Comparison of ENCODE assay signal across 9 cellular contexts in the genomic region with DNA sequence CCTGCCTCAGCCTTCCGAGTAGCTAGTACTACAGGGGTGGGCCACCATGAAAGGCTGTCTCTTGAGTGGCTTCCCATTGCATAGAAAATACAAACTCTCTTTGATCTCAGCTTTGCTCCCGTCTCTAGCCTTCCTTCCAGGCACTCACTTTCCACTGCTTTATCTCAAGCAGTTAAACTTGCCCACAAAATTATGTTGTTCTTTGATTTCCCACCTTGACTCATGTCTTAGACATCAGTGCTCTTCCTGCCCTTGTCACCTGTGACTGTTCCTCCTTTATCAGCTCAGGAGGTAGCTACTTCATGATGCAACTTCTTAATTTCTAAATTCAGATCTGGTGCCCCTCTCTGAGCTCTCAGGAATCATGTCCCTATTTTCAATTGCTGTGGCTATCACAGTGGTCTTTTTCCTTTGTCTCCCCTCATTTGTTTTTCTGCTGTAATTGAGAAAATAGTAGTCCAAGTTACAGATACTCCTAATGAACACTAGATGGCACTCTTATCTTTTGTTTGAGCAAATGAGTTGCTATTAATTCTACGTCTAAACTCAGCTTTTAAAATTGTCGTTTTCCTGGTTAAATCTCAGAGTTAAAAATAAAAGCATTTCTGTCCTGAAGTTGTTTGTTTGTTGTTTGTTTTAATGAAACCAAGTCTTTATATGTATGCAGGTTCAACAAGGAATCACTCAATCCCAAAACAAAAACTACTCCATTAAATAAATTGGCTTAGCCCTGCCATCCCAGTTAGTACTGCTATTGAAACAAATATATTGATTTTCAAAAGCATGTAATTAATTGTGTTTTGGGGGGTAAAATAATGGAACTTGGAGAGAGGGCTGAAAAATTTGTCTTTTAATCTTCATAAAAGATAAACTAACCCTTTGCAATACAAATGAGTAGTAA. TPM values are rescaled to one million over a fixed set of nuclear protein-coding genes. Genes with fewer than 3 reads are reported as not detected.
DNase-seq lines count a peak whose midpoint lies in the region; ATAC-seq, FAIRE-seq and TF ChIP-seq lines count a peak whose summit lies in the region.
"Had no signal": no experiment of that assay in that cellular context is flagged by ENCODE, and none has a peak within 500 bp of the region (broad histone marks: within the 10 kb centered on the region; RNA-seq: fewer than 3 reads in every experiment).

No MANE protein-coding gene starts in this region.

- no peaks in the 10 kb centered on the region for H3K79me2 ChIP-seq in Karpas-422 (ENCODE audit: low read length)

- no peak overlapping the region for H3K9ac ChIP-seq in Karpas-422 (ENCODE audit: low read length)

- FAIRE-seq in H54 (lab: Jason Lieb, UNC), result no peak

- H3K36me3 ChIP-seq in Karpas-422 (ENCODE audit: insufficient read depth, low read length) (no peaks in the 10 kb centered on the region), psoas muscle (ENCODE audit: insufficient read depth in 1 of 2, low read depth in 1 of 2) (no peaks in the 10 kb centered on the region)
- H3K36me3 ChIP-seq: BLaER1 treated with 17β-estradiol and CSF1 and Interleukin-3, amounts not matched to agents 10 nM and 100 nM had no signal

- H4K20me1 ChIP-seq in Karpas-422 (ENCODE audit: insufficient read depth, low read depth, low read length), result no peaks in the 10 kb centered on the region
- H4K20me1 ChIP-seq: BLaER1 treated with 17β-estradiol and CSF1 and Interleukin-3, amounts not matched to agents 10 nM and 100 nM had no signal

- no peak overlapping the region for H2AFZ ChIP-seq in Karpas-422 (ENCODE audit: low read length)

- H3K9me3 ChIP-seq in Karpas-422 (ENCODE audit: low read length) (no peaks in the 10 kb centered on the region), psoas muscle (no peaks in the 10 kb centered on the region)
- H3K9me3 ChIP-seq: BLaER1 treated with 17β-estradiol and CSF1 and Interleukin-3, amounts not matched to agents 10 nM and 100 nM had no signal

- intact Hi-C loops in psoas muscle (cut with DNase I), result loop anchor here (5.0 to 10.0 kb wide), 3 partner anchors 247 to 760 kb away; no protein-coding TSS in a partner anchor

- no peak overlapping the region for H3K4me3 ChIP-seq in Karpas-422 (ENCODE audit: low read length)
- peak overlapping the region; percentile 37 for H3K4me3 ChIP-seq in psoas muscle
- H3K4me3 ChIP-seq: BLaER1 treated with 17β-estradiol and CSF1 and Interleukin-3, amounts not matched to agents 10 nM and 100 nM had no signal

- H3K27me3 ChIP-seq in Karpas-422 (ENCODE audit: low read length), result no peaks in the 10 kb centered on the region
- no peaks in the 10 kb centered on the region for H3K27me3 ChIP-seq in psoas muscle (ENCODE audit: insufficient read depth in 3 of 3, low read length in 2 of 3)
- H3K27me3 ChIP-seq: BLaER1 treated with 17β-estradiol and CSF1 and Interleukin-3, amounts not matched to agents 10 nM and 100 nM had no signal

- H3K4me2 ChIP-seq in Karpas-422 (ENCODE audit: low read depth, low read length, poor library complexity, severe bottlenecking), result no peak overlapping the region
- H3K4me2 ChIP-seq: BLaER1 treated with 17β-estradiol and CSF1 and Interleukin-3, amounts not matched to agents 10 nM and 100 nM had no signal

- TF ChIP-seq CTCF in psoas muscle (IDR thresholded peaks at IDR 0.05), result peak; percentile 81

- H3K4me1 ChIP-seq in Karpas-422 (ENCODE audit: low read length) (no peaks in the 10 kb centered on the region), psoas muscle (no peaks in the 10 kb centered on the region)
- H3K4me1 ChIP-seq: BLaER1 treated with 17β-estradiol and CSF1 and Interleukin-3, amounts not matched to agents 10 nM and 100 nM had no signal

- DNase-seq in NCI-H1694 treated with DMSO at 0.1 percent for 48 hours (lab: John Stamatoyannopoulos, UW) (peak; percentile 59), NCI-H1694 (lab: John Stamatoyannopoulos, UW) (no peak), Karpas-422 (peak; percentile 78), SIG-M5 (lab: John Stamatoyannopoulos, UW) (peak; percentile 44), fibroblast of peridontal ligament (ENCODE audit: extremely low read depth) (peak; percentile 72), psoas muscle (no peak), H54 (ENCODE audit: insufficient read length, low spot score) (no peak), GDM1 (lab: John Stamatoyannopoulos, UW) (no peak)

- no peak for TF ChIP-seq POLR2A in H54 (IDR thresholded peaks at IDR 0.05; ENCODE audit: low read depth, low read length)

- H3K9me2 ChIP-seq in Karpas-422 (replicated peaks; ENCODE audit: insufficient read depth, low read length), result no peaks in the 10 kb centered on the region

- WGBS in psoas muscle, 3 donors, result 10 to 14% (median 12%) methylated on average over 4 of the region's 4 CpGs

- H3K27ac ChIP-seq in Karpas-422 (ENCODE audit: low read length), result no peak overlapping the region
- no peak overlapping the region for H3K27ac ChIP-seq in psoas muscle
- H3K27ac ChIP-seq: BLaER1 treated with 17β-estradiol and CSF1 and Interleukin-3, amounts not matched to agents 10 nM and 100 nM had no signal

- peak in 2 of 4 donors; percentile 56 to 74 for ATAC-seq in psoas muscle

RNA-seq across cellular contexts. Expression of gene GREB1L, which starts 46.9 kb away (rescaled TPM):
- not detected in 2 replicates for total RNA-seq in Karpas-422 (2014; rRNA removed; shearing (Covaris generic); ENCODE audit: low replicate concordance)
- total RNA-seq in psoas muscle, result 10 to 100 TPM in 2 of 4 donors, 1 to 10 TPM in 2; 7.8 to 11.3 (median 9.6) TPM
- polyA plus RNA-seq in psoas muscle, result 1 to 10 TPM in 2 of 3 donors, under 1 TPM in 1; 0.59 to 8.9 (median 2.2) TPM

Comparison
In these comparisons a context has a peak if more than half of its experiments do, and no peak if none do; other contexts are left out.
1. DNase-seq: peak in NCI-H1694 treated with DMSO at 0.1 percent for 48 hours (single experiment), Karpas-422 (single experiment), SIG-M5 (single experiment) and fibroblast of peridontal ligament (single experiment); none in NCI-H1694 (single experiment), psoas muscle (0 of 2), H54 (single experiment) and GDM1 (single experiment).